Comparison of ENCODE assay signal across 1 cellular context in the genomic region with DNA sequence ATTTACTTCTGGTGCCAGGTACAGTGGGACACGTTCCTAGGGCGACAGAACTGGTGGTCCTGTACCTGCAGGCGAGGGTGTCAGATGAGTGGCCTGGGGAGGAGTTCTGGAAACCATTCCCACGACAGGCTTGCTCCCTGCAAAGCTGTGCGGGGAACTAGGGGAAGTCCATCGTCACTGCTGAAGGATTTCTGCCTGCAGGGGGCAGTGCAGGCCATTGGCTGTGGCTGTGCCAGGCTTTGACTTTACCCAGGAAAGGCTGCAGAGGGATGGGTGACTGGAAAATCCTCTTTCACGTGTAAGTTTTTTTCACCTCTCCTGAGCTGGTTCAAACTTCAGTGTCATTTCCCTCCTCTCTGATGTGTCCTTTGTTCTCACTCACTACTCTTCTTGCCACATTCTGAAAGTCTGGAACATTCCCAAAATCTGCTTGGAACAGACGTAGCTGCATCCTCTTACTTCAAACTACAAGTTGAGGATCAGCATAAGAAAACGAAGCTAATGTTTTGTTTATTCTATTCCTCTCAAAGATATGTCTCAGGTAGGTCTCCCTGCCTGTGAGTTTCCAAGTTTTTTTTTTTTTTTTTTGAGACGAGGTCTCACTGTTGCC.
A peak's percentile ranks its signal among the peaks of the same experiment; 100 is the strongest.
TF ChIP-seq lines count a peak whose summit lies in the region.

No MANE protein-coding gene starts in this region.

TF ChIP-seq in HEK293, 187 proteins besides CTCF, POLR2A, EP300 and RAD21 (continued from another document):
- TF ChIP-seq, protein P1, sequence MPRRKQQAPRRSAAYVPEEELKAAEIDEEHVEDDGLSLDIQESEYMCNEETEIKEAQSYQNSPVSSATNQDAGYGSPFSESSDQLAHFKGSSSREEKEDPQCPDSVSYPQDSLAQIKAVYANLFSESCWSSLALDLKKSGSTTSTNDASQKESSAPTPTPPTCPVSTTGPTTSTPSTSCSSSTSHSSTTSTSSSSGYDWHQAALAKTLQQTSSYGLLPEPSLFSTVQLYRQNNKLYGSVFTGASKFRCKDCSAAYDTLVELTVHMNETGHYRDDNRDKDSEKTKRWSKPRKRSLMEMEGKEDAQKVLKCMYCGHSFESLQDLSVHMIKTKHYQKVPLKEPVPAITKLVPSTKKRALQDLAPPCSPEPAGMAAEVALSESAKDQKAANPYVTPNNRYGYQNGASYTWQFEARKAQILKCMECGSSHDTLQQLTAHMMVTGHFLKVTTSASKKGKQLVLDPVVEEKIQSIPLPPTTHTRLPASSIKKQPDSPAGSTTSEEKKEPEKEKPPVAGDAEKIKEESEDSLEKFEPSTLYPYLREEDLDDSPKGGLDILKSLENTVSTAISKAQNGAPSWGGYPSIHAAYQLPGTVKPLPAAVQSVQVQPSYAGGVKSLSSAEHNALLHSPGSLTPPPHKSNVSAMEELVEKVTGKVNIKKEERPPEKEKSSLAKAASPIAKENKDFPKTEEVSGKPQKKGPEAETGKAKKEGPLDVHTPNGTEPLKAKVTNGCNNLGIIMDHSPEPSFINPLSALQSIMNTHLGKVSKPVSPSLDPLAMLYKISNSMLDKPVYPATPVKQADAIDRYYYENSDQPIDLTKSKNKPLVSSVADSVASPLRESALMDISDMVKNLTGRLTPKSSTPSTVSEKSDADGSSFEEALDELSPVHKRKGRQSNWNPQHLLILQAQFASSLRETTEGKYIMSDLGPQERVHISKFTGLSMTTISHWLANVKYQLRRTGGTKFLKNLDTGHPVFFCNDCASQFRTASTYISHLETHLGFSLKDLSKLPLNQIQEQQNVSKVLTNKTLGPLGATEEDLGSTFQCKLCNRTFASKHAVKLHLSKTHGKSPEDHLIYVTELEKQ (tag by site-specific recombination; IDR thresholded peaks at IDR 0.05; ENCODE audit: borderline replicate concordance), result no peak
- no peak for TF ChIP-seq ZNF157 (tag by site-specific recombination; IDR thresholded peaks at IDR 0.05)
- no peak for TF ChIP-seq ZNF211 (tag by site-specific recombination; IDR thresholded peaks at IDR 0.05; ENCODE audit: low read depth)
- TF ChIP-seq, protein P2, sequence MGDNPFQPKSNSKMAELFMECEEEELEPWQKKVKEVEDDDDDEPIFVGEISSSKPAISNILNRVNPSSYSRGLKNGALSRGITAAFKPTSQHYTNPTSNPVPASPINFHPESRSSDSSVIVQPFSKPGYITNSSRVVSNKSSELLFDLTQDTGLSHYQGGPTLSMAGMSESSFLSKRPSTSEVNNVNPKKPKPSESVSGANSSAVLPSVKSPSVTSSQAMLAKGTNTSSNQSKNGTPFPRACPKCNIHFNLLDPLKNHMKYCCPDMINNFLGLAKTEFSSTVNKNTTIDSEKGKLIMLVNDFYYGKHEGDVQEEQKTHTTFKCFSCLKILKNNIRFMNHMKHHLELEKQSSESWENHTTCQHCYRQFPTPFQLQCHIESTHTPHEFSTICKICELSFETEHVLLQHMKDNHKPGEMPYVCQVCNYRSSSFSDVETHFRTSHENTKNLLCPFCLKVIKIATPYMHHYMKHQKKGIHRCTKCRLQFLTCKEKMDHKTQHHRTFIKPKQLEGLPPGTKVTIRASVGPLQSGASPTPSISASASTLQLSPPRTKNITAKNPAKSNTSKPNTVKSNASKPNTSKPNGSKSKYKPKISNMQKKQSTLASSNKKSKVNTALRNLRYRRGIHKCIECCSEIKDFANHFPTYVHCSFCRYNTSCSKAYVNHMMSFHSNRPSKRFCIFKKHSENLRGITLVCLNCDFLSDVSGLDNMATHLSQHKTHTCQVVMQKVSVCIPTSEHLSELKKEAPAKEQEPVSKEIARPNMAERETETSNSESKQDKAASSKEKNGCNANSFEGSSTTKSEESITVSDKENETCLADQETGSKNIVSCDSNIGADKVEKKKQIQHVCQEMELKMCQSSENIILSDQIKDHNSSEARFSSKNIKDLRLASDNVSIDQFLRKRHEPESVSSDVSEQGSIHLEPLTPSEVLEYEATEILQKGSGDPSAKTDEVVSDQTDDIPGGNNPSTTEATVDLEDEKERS (tag by site-specific recombination; IDR thresholded peaks at IDR 0.05), result no peak
- TF ChIP-seq, protein P3, sequence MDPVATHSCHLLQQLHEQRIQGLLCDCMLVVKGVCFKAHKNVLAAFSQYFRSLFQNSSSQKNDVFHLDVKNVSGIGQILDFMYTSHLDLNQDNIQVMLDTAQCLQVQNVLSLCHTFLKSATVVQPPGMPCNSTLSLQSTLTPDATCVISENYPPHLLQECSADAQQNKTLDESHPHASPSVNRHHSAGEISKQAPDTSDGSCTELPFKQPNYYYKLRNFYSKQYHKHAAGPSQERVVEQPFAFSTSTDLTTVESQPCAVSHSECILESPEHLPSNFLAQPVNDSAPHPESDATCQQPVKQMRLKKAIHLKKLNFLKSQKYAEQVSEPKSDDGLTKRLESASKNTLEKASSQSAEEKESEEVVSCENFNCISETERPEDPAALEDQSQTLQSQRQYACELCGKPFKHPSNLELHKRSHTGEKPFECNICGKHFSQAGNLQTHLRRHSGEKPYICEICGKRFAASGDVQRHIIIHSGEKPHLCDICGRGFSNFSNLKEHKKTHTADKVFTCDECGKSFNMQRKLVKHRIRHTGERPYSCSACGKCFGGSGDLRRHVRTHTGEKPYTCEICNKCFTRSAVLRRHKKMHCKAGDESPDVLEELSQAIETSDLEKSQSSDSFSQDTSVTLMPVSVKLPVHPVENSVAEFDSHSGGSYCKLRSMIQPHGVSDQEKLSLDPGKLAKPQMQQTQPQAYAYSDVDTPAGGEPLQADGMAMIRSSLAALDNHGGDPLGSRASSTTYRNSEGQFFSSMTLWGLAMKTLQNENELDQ (tag by site-specific recombination; IDR thresholded peaks at IDR 0.05; ENCODE audit: low read depth), result no peak
- TF ChIP-seq, protein P4, sequence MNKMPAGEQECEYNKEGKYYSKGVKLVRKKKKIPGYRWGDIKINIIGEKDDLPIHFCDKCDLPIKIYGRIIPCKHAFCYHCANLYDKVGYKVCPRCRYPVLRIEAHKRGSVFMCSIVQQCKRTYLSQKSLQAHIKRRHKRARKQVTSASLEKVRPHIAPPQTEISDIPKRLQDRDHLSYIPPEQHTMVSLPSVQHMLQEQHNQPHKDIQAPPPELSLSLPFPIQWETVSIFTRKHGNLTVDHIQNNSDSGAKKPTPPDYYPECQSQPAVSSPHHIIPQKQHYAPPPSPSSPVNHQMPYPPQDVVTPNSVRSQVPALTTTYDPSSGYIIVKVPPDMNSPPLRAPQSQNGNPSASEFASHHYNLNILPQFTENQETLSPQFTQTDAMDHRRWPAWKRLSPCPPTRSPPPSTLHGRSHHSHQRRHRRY (tag by site-specific recombination; IDR thresholded peaks at IDR 0.05), result no peak
- no peak for TF ChIP-seq ZNF169 (tag by site-specific recombination; IDR thresholded peaks at IDR 0.05)
- TF ChIP-seq IKZF3 (tag by site-specific recombination; IDR thresholded peaks at IDR 0.05), result peak; percentile 70
- no peak for TF ChIP-seq ZNF777 (tag by site-specific recombination; IDR thresholded peaks at IDR 0.05; ENCODE audit: borderline replicate concordance)
- TF ChIP-seq, protein P5, sequence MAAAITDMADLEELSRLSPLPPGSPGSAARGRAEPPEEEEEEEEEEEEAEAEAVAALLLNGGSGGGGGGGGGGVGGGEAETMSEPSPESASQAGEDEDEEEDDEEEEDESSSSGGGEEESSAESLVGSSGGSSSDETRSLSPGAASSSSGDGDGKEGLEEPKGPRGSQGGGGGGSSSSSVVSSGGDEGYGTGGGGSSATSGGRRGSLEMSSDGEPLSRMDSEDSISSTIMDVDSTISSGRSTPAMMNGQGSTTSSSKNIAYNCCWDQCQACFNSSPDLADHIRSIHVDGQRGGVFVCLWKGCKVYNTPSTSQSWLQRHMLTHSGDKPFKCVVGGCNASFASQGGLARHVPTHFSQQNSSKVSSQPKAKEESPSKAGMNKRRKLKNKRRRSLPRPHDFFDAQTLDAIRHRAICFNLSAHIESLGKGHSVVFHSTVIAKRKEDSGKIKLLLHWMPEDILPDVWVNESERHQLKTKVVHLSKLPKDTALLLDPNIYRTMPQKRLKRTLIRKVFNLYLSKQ (tag by site-specific recombination; IDR thresholded peaks at IDR 0.05; ENCODE audit: borderline replicate concordance), result no peak
- TF ChIP-seq, protein P6, sequence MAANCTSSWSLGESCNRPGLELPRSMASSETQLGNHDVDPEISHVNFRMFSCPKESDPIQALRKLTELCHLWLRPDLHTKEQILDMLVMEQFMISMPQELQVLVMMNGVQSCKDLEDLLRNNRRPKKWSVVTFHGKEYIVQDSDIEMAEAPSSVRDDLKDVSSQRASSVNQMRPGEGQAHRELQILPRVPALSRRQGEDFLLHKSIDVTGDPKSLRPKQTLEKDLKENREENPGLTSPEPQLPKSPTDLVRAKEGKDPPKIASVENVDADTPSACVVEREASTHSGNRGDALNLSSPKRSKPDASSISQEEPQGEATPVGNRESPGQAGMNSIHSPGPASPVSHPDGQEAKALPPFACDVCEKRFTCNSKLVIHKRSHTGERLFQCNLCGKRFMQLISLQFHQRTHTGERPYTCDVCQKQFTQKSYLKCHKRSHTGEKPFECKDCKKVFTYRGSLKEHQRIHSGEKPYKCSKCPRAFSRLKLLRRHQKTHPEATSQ (tag by site-specific recombination; IDR thresholded peaks at IDR 0.05), result no peak
- no peak for TF ChIP-seq ZNF132 (tag by site-specific recombination; IDR thresholded peaks at IDR 0.05; ENCODE audit: borderline replicate concordance)
TF ChIP-seq in HEK293: peak in this region for 5.
